ENCODE assay signal across 13 cellular contexts in genomic region chr11:60280412-60280811, GRCh38. TPM values are rescaled to one million over a fixed set of nuclear protein-coding genes. Genes with fewer than 3 reads are reported as not detected.
DNase-seq lines count a peak whose midpoint lies in the region; ATAC-seq, FAIRE-seq and TF ChIP-seq lines count a peak whose summit lies in the region.
"Had no signal": no experiment of that assay in that cellular context is flagged by ENCODE, and none has a peak within 500 bp of the region (broad histone marks: within the 10 kb centered on the region; RNA-seq: fewer than 3 reads in every experiment).

MS4A4A (plus strand) TSS chr11:60280666; CDS start chr11:60280676, 10 bp downstream.

- no peaks in the 10 kb centered on the region for H3K27me3 ChIP-seq in right cardiac atrium (ENCODE audit: control insufficient read depth, insufficient read depth)

- H3K9me3 ChIP-seq in right cardiac atrium (ENCODE audit: control insufficient read depth, low read length): no peaks in the 10 kb centered on the region

- no peaks in the 10 kb centered on the region for H3K4me1 ChIP-seq in right cardiac atrium (ENCODE audit: control insufficient read depth, insufficient read depth, low read length)

- no peak within 1 kb of the TSS for H3K27ac ChIP-seq in right cardiac atrium (ENCODE audit: low read length)

- no peak within 1 kb of the TSS for H3K4me3 ChIP-seq in right cardiac atrium (ENCODE audit: low read length)

- peak; percentile 60 to 62 for ATAC-seq in right cardiac atrium
- ATAC-seq in stimulated activated naive B cell treated with anti-CD40 and anti-IgM and Interleukin-4, amounts not matched to agents 10 μg/mL and 1 μg/mL and 100 μg/mL, for 72 hours (replicated peaks): peak; percentile 100

- TF ChIP-seq POLR2A in GM12892 (IDR thresholded peaks at IDR 0.05; ENCODE audit: low read depth, low read length): no peak

- H3K27me3 Mint-ChIP-seq in stimulated activated naive B cell treated with anti-CD40 and anti-IgM and Interleukin-4, amounts not matched to agents 10 μg/mL and 1 μg/mL and 100 μg/mL, for 72 hours: no peaks in the 10 kb centered on the region
- peaks cover 2% of the 10 kb centered on the region for H3K27me3 Mint-ChIP-seq in T-helper 2 cell treated with Interferon-gamma antibody and Interleukin-4, amounts not matched to agents 5 μg/mL and 100 μg/mL, for 36 hours (ENCODE audit: low read depth)

- 77% methylated on average over 3 of the region's 3 CpGs for WGBS in right cardiac atrium

- intact Hi-C loops in right cardiac atrium (cut with DNase I): no loop called here

- peaks cover 0 to 2% of the 10 kb centered on the region in 2 donors for H3K9me3 Mint-ChIP-seq in stimulated activated naive B cell treated with anti-CD40 and anti-IgM and Interleukin-4, amounts not matched to agents 10 μg/mL and 1 μg/mL and 100 μg/mL, for 72 hours
- no peaks in the 10 kb centered on the region for H3K9me3 Mint-ChIP-seq in T-helper 2 cell treated with Interferon-gamma antibody and Interleukin-4, amounts not matched to agents 5 μg/mL and 100 μg/mL, for 36 hours
- H3K9me3 Mint-ChIP-seq: CD4-positive, alpha-beta T cell had no signal

- FAIRE-seq in GM12892 (lab: Jason Lieb, UNC): peak; percentile 61
- FAIRE-seq in urothelium cell line (lab: Jason Lieb, UNC): no peak

- no peaks in the 10 kb centered on the region for H3K36me3 Mint-ChIP-seq in stimulated activated naive B cell treated with anti-CD40 and anti-IgM and Interleukin-4, amounts not matched to agents 10 μg/mL and 1 μg/mL and 100 μg/mL, for 72 hours
- H3K36me3 Mint-ChIP-seq in T-helper 2 cell treated with Interferon-gamma antibody and Interleukin-4, amounts not matched to agents 5 μg/mL and 100 μg/mL, for 36 hours (ENCODE audit: low read depth): no peaks in the 10 kb centered on the region

- H3K4me1 Mint-ChIP-seq in stimulated activated naive B cell treated with anti-CD40 and anti-IgM and Interleukin-4, amounts not matched to agents 10 μg/mL and 1 μg/mL and 100 μg/mL, for 72 hours: peaks cover 16 to 17% of the 10 kb centered on the region in 2 donors
- no peaks in the 10 kb centered on the region for H3K4me1 Mint-ChIP-seq in T-helper 2 cell treated with Interferon-gamma antibody and Interleukin-4, amounts not matched to agents 5 μg/mL and 100 μg/mL, for 36 hours (ENCODE audit: low read depth)

- peak within 1 kb of the TSS; percentile 37 for H3K27ac Mint-ChIP-seq in stimulated activated naive B cell treated with anti-CD40 and anti-IgM and Interleukin-4, amounts not matched to agents 10 μg/mL and 1 μg/mL and 100 μg/mL, for 72 hours
- H3K27ac Mint-ChIP-seq in T-helper 2 cell treated with Interferon-gamma antibody and Interleukin-4, amounts not matched to agents 5 μg/mL and 100 μg/mL, for 36 hours: no peak within 1 kb of the TSS
- H3K27ac Mint-ChIP-seq: CD4-positive, alpha-beta T cell had no signal

- DNase-seq in GM12892 (ENCODE audit: insufficient read length) (no peak), SKM-1 (lab: John Stamatoyannopoulos, UW; ENCODE audit: unreplicated experiment) (peak; percentile 43), right cardiac atrium (peak in 1 of 3 donors; percentile 38), NCI-H1105 (lab: John Stamatoyannopoulos, UW) (no peak), urothelium cell line (ENCODE audit: low spot score) (no peak), islet precursor cell (no peak)
- peak; percentile 19 for DNase-seq in stimulated activated naive B cell treated with anti-CD40 and anti-IgM and Interleukin-4, amounts not matched to agents 10 μg/mL and 1 μg/mL and 100 μg/mL, for 72 hours
- no peak for DNase-seq in T-helper 2 cell treated with Interferon-gamma antibody and Interleukin-4, amounts not matched to agents 5 μg/mL and 100 μg/mL, for 36 hours (ENCODE audit: low spot score)
- DNase-seq: activated CD8-positive, alpha-beta memory T cell treated with anti-CD3 and anti-CD28 coated beads, Interleukin-2, amount 50 U/mL, for 4 hours; CD4-positive, alpha-beta T cell; NCI-H526 treated with DMSO at 0.1 percent for 48 hours; stimulated activated CD8-positive, alpha-beta memory T cell treated with anti-CD3 and anti-CD28 coated beads, Interleukin-4, amount 100 ng/mL, for 48 hours; T-helper 2 cell had no signal

- peak within 1 kb of the TSS; percentile 22 to 56 for H3K4me3 Mint-ChIP-seq in stimulated activated naive B cell treated with anti-CD40 and anti-IgM and Interleukin-4, amounts not matched to agents 10 μg/mL and 1 μg/mL and 100 μg/mL, for 72 hours
- no peak within 1 kb of the TSS for H3K4me3 Mint-ChIP-seq in T-helper 2 cell treated with Interferon-gamma antibody and Interleukin-4, amounts not matched to agents 5 μg/mL and 100 μg/mL, for 36 hours
- H3K4me3 Mint-ChIP-seq: CD4-positive, alpha-beta T cell had no signal

RNA-seq across cellular contexts. Expression of gene MS4A4A, which starts in this region (rescaled TPM):
- polyA plus RNA-seq in GM12892 (2012; ENCODE audit: missing spikeins): 0.57 TPM
- total RNA-seq in right cardiac atrium: 10 to 100 TPM; 12.6 to 21.5 (median 20.1) TPM
- 5.1 TPM for polyA plus RNA-seq in right cardiac atrium
- total RNA-seq: CD4-positive, alpha-beta T cell had no signal

Comparison
In these comparisons a context has a peak if more than half of its experiments do, and no peak if none do; other contexts are left out.
1. DNase-seq: peak in SKM-1 (single experiment) and stimulated activated naive B cell treated with anti-CD40 and anti-IgM and Interleukin-4, amounts not matched to agents 10 μg/mL and 1 μg/mL and 100 μg/mL, for 72 hours (single experiment); none in GM12892 (single experiment), NCI-H1105 (single experiment), urothelium cell line (single experiment), T-helper 2 cell treated with Interferon-gamma antibody and Interleukin-4, amounts not matched to agents 5 μg/mL and 100 μg/mL, for 36 hours (single experiment) and islet precursor cell (single experiment).